ENCODE assay signal across 1 cellular context in the genomic region with DNA sequence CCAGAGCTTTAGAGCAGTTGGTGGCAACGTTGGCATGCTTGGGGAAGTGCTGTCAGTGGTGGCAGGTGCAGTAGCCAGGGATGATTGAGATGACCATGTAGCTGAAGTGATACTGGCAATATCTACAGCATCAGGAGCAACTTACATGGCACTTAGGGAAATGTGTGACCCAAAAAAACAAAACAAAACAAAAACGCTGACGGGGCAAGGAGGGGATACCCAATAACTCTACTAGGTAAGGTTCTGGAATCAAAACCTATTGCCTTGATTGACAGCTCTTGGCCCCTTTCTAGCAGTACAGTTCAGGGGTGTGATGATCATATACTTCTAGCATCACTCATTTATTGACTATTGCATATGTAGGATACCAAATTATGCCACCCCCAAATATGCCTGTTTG.
TF ChIP-seq lines count a peak whose summit lies in the region.

No MANE protein-coding gene starts in this region.

TF ChIP-seq in IMR-90, 13 proteins besides CTCF, POLR2A, EP300 and RAD21:
- TF ChIP-seq MAFK (IDR thresholded peaks at IDR 0.05; ENCODE audit: low read depth, low read length) (peak; percentile 54), CEBPB (IDR thresholded peaks at IDR 0.05; ENCODE audit: low read depth, low read length) (no peak)
